Comparison of ENCODE assay signal across 9 cellular contexts in genomic region chr3:156174229-156174847, GRCh38. TPM values are rescaled to one million over a fixed set of nuclear protein-coding genes. Genes with fewer than 3 reads are reported as not detected.
DNase-seq lines count a peak whose midpoint lies in the region; ATAC-seq, FAIRE-seq and TF ChIP-seq lines count a peak whose summit lies in the region.
"Had no signal": no experiment of that assay in that cellular context is flagged by ENCODE, and none has a peak within 500 bp of the region (broad histone marks: within the 10 kb centered on the region; RNA-seq: fewer than 3 reads in every experiment).

No MANE protein-coding gene starts in this region.

- no peak overlapping the region for H3K4me3 Mint-ChIP-seq in Calu3 (ENCODE audit: low read depth, unreplicated experiment)
- H3K4me3 Mint-ChIP-seq: IgD-negative memory B cell had no signal

- CTCF ChIA-PET in Calu3 (lab: Charles Lee): interaction anchor here (0.5 to 1.7 kb wide), 10 partner anchors 22 to 963 kb away, joined by 3 to 41 read pairs (median 6); partner anchors contain the start of gene TIPARP

- 72 to 88% (median 77%) methylated on average over 4 of the region's 4 CpGs for WGBS in small intestine, 3 donors

- H3K36me3 Mint-ChIP-seq in Calu3 (ENCODE audit: insufficient read depth, unreplicated experiment): no peaks in the 10 kb centered on the region

- H3K4me1 ChIP-seq in lower lobe of right lung (no peaks in the 10 kb centered on the region), small intestine (ENCODE audit: control insufficient read depth in 2 of 2, insufficient read depth in 1 of 2, low read depth in 1 of 2, low read length in 1 of 2) (no peaks in the 10 kb centered on the region)

- H3K4me3 ChIP-seq in cardiac fibroblast (replicated peaks in 1 of 2; ENCODE audit: low read depth in 2 of 2, low read length in 2 of 2): no peak overlapping the region
- H3K4me3 ChIP-seq in lower lobe of right lung: no peak overlapping the region
- no peak overlapping the region for H3K4me3 ChIP-seq in small intestine (ENCODE audit: low read depth in 1 of 2, low read length in 2 of 2)

- H3K27ac ChIP-seq in lower lobe of right lung (no peak overlapping the region), small intestine (ENCODE audit: low read depth in 1 of 2, low read length in 1 of 2) (no peak overlapping the region)

- H3K27ac Mint-ChIP-seq in Calu3 (ENCODE audit: unreplicated experiment): no peak overlapping the region
- H3K27ac Mint-ChIP-seq: IgD-negative memory B cell had no signal

- TF ChIP-seq CTCF in Calu3 (IDR thresholded peaks at IDR 0.05; ENCODE audit: unreplicated experiment) (peak; percentile 9), cardiac fibroblast (IDR thresholded peaks at IDR 0.05; ENCODE audit: low read depth, low read length) (peak; percentile 49), lower lobe of right lung (IDR thresholded peaks at IDR 0.05) (peak; percentile 7)

- BruUV-seq in Calu3 (replicated peaks; lab: Mats Ljungman, UMichigan): no TSS peak

- no peaks in the 10 kb centered on the region for H3K9me3 Mint-ChIP-seq in Calu3 (ENCODE audit: low read depth, unreplicated experiment)
- H3K9me3 Mint-ChIP-seq: IgD-negative memory B cell had no signal

- peaks cover 66% of the 10 kb centered on the region for H3K27me3 Mint-ChIP-seq in Calu3 (ENCODE audit: unreplicated experiment)

- DNase-seq in Calu3: no peak
- DNase-seq in Kasumi-1 (lab: John Stamatoyannopoulos, UW): peak; percentile 34 to 46
- DNase-seq in cardiac fibroblast (ENCODE audit: low read depth in 2 of 2): peak; percentile 79
- no peak for DNase-seq in lower lobe of right lung
- no peak for DNase-seq in small intestine
- DNase-seq in NCI-H345 (lab: John Stamatoyannopoulos, UW): no peak

- H3K9me3 ChIP-seq in lower lobe of right lung (no peaks in the 10 kb centered on the region), small intestine (ENCODE audit: control insufficient read depth, low read depth) (no peaks in the 10 kb centered on the region)

- peak in 1 of 2 donors; percentile 72 for ATAC-seq in lower lobe of right lung
- ATAC-seq in HG02973 (IDR thresholded peaks at IDR 0.05; ENCODE audit: unreplicated experiment): no peak
- ATAC-seq in HG03469 (IDR thresholded peaks at IDR 0.05; ENCODE audit: unreplicated experiment): no peak

- H3K36me3 ChIP-seq in lower lobe of right lung (no peaks in the 10 kb centered on the region), small intestine (ENCODE audit: control insufficient read depth in 2 of 2, insufficient read depth in 2 of 2, low read length in 2 of 2) (no peaks in the 10 kb centered on the region)

- H3K4me1 Mint-ChIP-seq in Calu3 (ENCODE audit: low read depth, unreplicated experiment): no peaks in the 10 kb centered on the region
- H3K4me1 Mint-ChIP-seq: IgD-negative memory B cell had no signal

- FAIRE-seq in small intestine (lab: Jason Lieb, UNC): no peak

- intact Hi-C loops in Calu3 (cut with micrococcal nuclease; ENCODE audit: unreplicated experiment): loop anchor here (1.0 to 5.0 kb wide), 3 partner anchors 208 to 335 kb away; no protein-coding TSS in a partner anchor
- intact Hi-C loops in lower lobe of right lung (cut with DNase I): no loop called here

- H3K27me3 ChIP-seq in lower lobe of right lung (ENCODE audit: low read depth) (no peaks in the 10 kb centered on the region), small intestine (ENCODE audit: control insufficient read depth in 2 of 2, insufficient read depth in 2 of 2, low read length in 2 of 2) (no peaks in the 10 kb centered on the region)

RNA-seq across cellular contexts. Expression of gene KCNAB1, which starts 54.0 kb away (rescaled TPM):
- 0.51 and 1.6 TPM in 2 replicates for total RNA-seq in Calu3 (2022)
- total RNA-seq in lower lobe of right lung: 4.7 TPM
- 1 to 10 TPM in 1 of 3 donors, not detected in 2; 3.9 TPM for polyA plus RNA-seq in small intestine

Comparison
In these comparisons a context has a peak if more than half of its experiments do, and no peak if none do; other contexts are left out.
1. DNase-seq: peak in Kasumi-1 (2 of 2) and cardiac fibroblast (2 of 2); none in Calu3 (single experiment), lower lobe of right lung (single experiment), small intestine (single experiment) and NCI-H345 (single experiment).
2. Peak in every context shown above with its lines, with median percentiles within 50 percentile points of each other: CTCF ChIP-seq.